Comparison of ENCODE assay signal across 26 cellular contexts in genomic region chr6:142669701-142670351, GRCh38.
"Had no signal": no experiment of that assay in that cellular context is flagged by ENCODE, and none has a peak within 500 bp of the region (broad histone marks: within the 10 kb centered on the region; RNA-seq: fewer than 3 reads in every experiment).

No MANE protein-coding gene starts in this region.

- H3K4me1 ChIP-seq: neural progenitor cell, parathyroid adenoma, psoas muscle, spleen, suprapubic skin, testis, tibial artery, transverse colon, upper lobe of right lung, uterus had no signal

- H3K9ac ChIP-seq: neural progenitor cell, parathyroid adenoma had no signal

- H3K79me2 ChIP-seq: parathyroid adenoma had no signal

- H3K4me3 ChIP-seq: neural progenitor cell, ovary, psoas muscle, skin epidermis, smooth muscle cell, spleen, suprapubic skin, testis, tibial artery, transverse colon, upper lobe of right lung, uterus had no signal

- H3K4me2 ChIP-seq: neural progenitor cell, smooth muscle cell had no signal

- DNase-seq: natural killer cell; occipital lobe; ovary; posterior cingulate gyrus; psoas muscle; right cardiac atrium; spleen; stimulated activated CD4-positive, alpha-beta T cell treated with anti-CD3 and anti-CD28 coated beads, Interleukin-12 subunit alpha, Interleukin-12 subunit beta, amount 100 ng/mL, for 4 hours; stimulated activated CD4-positive, alpha-beta T cell treated with anti-CD3 and anti-CD28 coated beads, Interleukin-1b, Interleukin-23, amount 100 ng/mL, for 48 hours; stimulated activated CD4-positive, alpha-beta T cell treated with anti-CD3 and anti-CD28 coated beads, Interleukin-4, amount 100 ng/mL, for 1 hour; stimulated activated CD4-positive, alpha-beta T cell treated with anti-CD3 and anti-CD28 coated beads, Interleukin-4, amount 100 ng/mL, for 4 hours; stimulated activated CD8-positive, alpha-beta memory T cell treated with anti-CD3 and anti-CD28 coated beads, Interleukin-4, amount 100 ng/mL, for 48 hours; stimulated activated naive CD4-positive, alpha-beta T cell; stimulated activated naive CD8-positive, alpha-beta T cell treated with anti-CD3 and anti-CD28 coated beads, Interleukin-15, amount 100 ng/mL, for 72 hours; stimulated activated naive CD8-positive, alpha-beta T cell treated with anti-CD3 and anti-CD28 coated beads, Interleukin-15, Interleukin-2, amounts not matched to agents 100 U/mL and 50 U/mL, for 24 hours; substantia nigra; testis; tibial artery; transverse colon; upper lobe of right lung; uterus had no signal

- H2AFZ ChIP-seq: neural progenitor cell, parathyroid adenoma had no signal

- H3K9me3 ChIP-seq: ovary, psoas muscle, spleen, suprapubic skin, testis, tibial artery, transverse colon, upper lobe of right lung, uterus had no signal

- H3K36me3 ChIP-seq: neural progenitor cell, ovary, spleen, suprapubic skin, tibial artery, transverse colon, upper lobe of right lung, uterus had no signal

- H3K27ac ChIP-seq: neural progenitor cell, ovary, parathyroid adenoma, psoas muscle, skin epidermis, spleen, suprapubic skin, testis, tibial artery, transverse colon, upper lobe of right lung, uterus had no signal

- H3K27me3 ChIP-seq: neural progenitor cell, ovary, suprapubic skin, testis, tibial artery, transverse colon, upper lobe of right lung, uterus had no signal
